ENCODE assay signal across 16 cellular contexts in genomic region chr15:67792250-67792942, GRCh38. TPM values are rescaled to one million over a fixed set of nuclear protein-coding genes. Genes with fewer than 3 reads are reported as not detected.
DNase-seq lines count a peak whose midpoint lies in the region; FAIRE-seq and TF ChIP-seq lines count a peak whose summit lies in the region.
"Had no signal": no experiment of that assay in that cellular context is flagged by ENCODE, and none has a peak within 500 bp of the region (broad histone marks: within the 10 kb centered on the region; RNA-seq: fewer than 3 reads in every experiment).

No MANE protein-coding gene starts in this region.

- H2AFZ ChIP-seq in OCI-LY1 (ENCODE audit: low read length), result no peak overlapping the region

- H3K9me3 Mint-ChIP-seq in nephron, result peaks cover 11% of the 10 kb centered on the region

- no peak for FAIRE-seq in bronchial epithelial cell (lab: Jason Lieb, UNC)

- peak overlapping the region in 2 of 3 experiments; percentile 3 to 29 for H3K27ac Mint-ChIP-seq in nephron
- H3K27ac Mint-ChIP-seq: CD4-positive, alpha-beta memory T cell had no signal

- no peaks in the 10 kb centered on the region for H3K79me2 ChIP-seq in OCI-LY1 (ENCODE audit: insufficient read depth, low read length)

- no peaks in the 10 kb centered on the region for H3F3A ChIP-seq in OCI-LY1 (ENCODE audit: insufficient read depth, low read length)

- H3K36me3 ChIP-seq in OCI-LY1 (ENCODE audit: insufficient read depth, low read length) (peaks cover 36% of the 10 kb centered on the region), bronchial epithelial cell (ENCODE audit: control insufficient read depth, insufficient read depth, low read length) (no peaks in the 10 kb centered on the region), ascending aorta (no peaks in the 10 kb centered on the region)
- H3K36me3 ChIP-seq: BE2C had no signal

- H4K20me1 ChIP-seq in OCI-LY1 (ENCODE audit: insufficient read depth, low read length), result no peaks in the 10 kb centered on the region

- no peak overlapping the region for H3K4me2 ChIP-seq in OCI-LY1 (ENCODE audit: low read length)

- no peak for TF ChIP-seq CTCF in OCI-LY1 (IDR thresholded peaks at IDR 0.05; ENCODE audit: low read length)
- TF ChIP-seq CTCF in bronchial epithelial cell (IDR thresholded peaks at IDR 0.05; ENCODE audit: insufficient read depth, low read length, severe bottlenecking), result no peak
- TF ChIP-seq CTCF in nephron (IDR thresholded peaks at IDR 0.05; ENCODE audit: unreplicated experiment in 3 of 3), result no peak
- TF ChIP-seq CTCF in ascending aorta (IDR thresholded peaks at IDR 0.05), result no peak

- H3K36me3 Mint-ChIP-seq in nephron (ENCODE audit: low read depth), result peaks cover 20% of the 10 kb centered on the region

- H3K9me3 ChIP-seq in OCI-LY1 (ENCODE audit: low read length), result peaks cover 18% of the 10 kb centered on the region
- peaks cover 5 to 11% of the 10 kb centered on the region in 2 donors for H3K9me3 ChIP-seq in ascending aorta
- H3K9me3 ChIP-seq: BE2C had no signal

- no peaks in the 10 kb centered on the region for H3K27me3 Mint-ChIP-seq in nephron (ENCODE audit: low read depth)
- H3K27me3 Mint-ChIP-seq: CD4-positive, alpha-beta memory T cell had no signal

- H3K4me1 Mint-ChIP-seq in nephron, result peaks cover 20% of the 10 kb centered on the region

- peak; percentile 19 for DNase-seq in EL
- DNase-seq in bronchial epithelial cell (ENCODE audit: low read depth), result peak; percentile 8
- DNase-seq in NCI-H2081 (lab: John Stamatoyannopoulos, UW), result no peak
- DNase-seq in ascending aorta (ENCODE audit: low spot score in 2 of 2), result no peak
- DNase-seq in T1000 (lab: John Stamatoyannopoulos, UW), result no peak
- DNase-seq in iPS-NIHi7 (ENCODE audit: extremely low spot score), result no peak
- DNase-seq: BE2C; CD4-positive, alpha-beta memory T cell; H7; NCI-H2107; NCI-H226; NCI-H69; SIG-M5 had no signal

- H3K27me3 ChIP-seq in OCI-LY1 (ENCODE audit: insufficient read depth, low read length) (no peaks in the 10 kb centered on the region), bronchial epithelial cell (ENCODE audit: control insufficient read depth, insufficient read depth, low read length) (no peaks in the 10 kb centered on the region), ascending aorta (no peaks in the 10 kb centered on the region)
- H3K27me3 ChIP-seq: BE2C had no signal

- no peaks in the 10 kb centered on the region for H3K9me2 ChIP-seq in OCI-LY1 (ENCODE audit: low read depth, low read length)

- intact Hi-C loops in ascending aorta (cut with DNase I), result no loop called here

- no peak overlapping the region for H3K4me3 Mint-ChIP-seq in nephron
- H3K4me3 Mint-ChIP-seq: CD4-positive, alpha-beta memory T cell had no signal

- peaks cover 42% of the 10 kb centered on the region for H3K4me1 ChIP-seq in OCI-LY1 (ENCODE audit: insufficient read depth, low read length, severe bottlenecking)
- no peaks in the 10 kb centered on the region for H3K4me1 ChIP-seq in ascending aorta

- H3K9ac ChIP-seq in OCI-LY1 (ENCODE audit: low read length), result no peak overlapping the region

- H3K27ac ChIP-seq in OCI-LY1 (ENCODE audit: low read depth, low read length, poor library complexity, severe bottlenecking) (peak overlapping the region; percentile 59), ascending aorta (no peak overlapping the region)

- H3K4me3 ChIP-seq in OCI-LY1 (ENCODE audit: low read depth, low read length, poor library complexity, severe bottlenecking) (no peak overlapping the region), bronchial epithelial cell (ENCODE audit: low read depth, low read length) (no peak overlapping the region), ascending aorta (no peak overlapping the region)

RNA-seq across cellular contexts. Expression of gene SKOR1, which starts 32.9 kb away (rescaled TPM):
- total RNA-seq in bronchial epithelial cell (under 0.01 TPM in 2 replicates), ascending aorta (not detected)
- total RNA-seq: H7 had no signal

RNA-seq across cellular contexts. Expression of gene RNU6-1, which starts 47.4 kb away (rescaled TPM):
- not detected in 2 replicates for total RNA-seq in bronchial epithelial cell
- not detected for total RNA-seq in ascending aorta
- total RNA-seq: CD4-positive, alpha-beta memory T cell; H7; HT-29 had no signal

Comparison
In these comparisons a context has a peak if more than half of its experiments do, and no peak if none do; other contexts are left out.
1. DNase-seq: peak in EL (single experiment) and bronchial epithelial cell (single experiment); none in NCI-H2081 (0 of 2), ascending aorta (0 of 2), T1000 (single experiment) and iPS-NIHi7 (single experiment).